Comparison of ENCODE assay signal across 19 cellular contexts in genomic region chr19:31276831-31277230, GRCh38.
DNase-seq lines count a peak whose midpoint lies in the region; ATAC-seq and TF ChIP-seq lines count a peak whose summit lies in the region.
"Had no signal": no experiment of that assay in that cellular context is flagged by ENCODE, and none has a peak within 500 bp of the region (broad histone marks: within the 10 kb centered on the region; RNA-seq: fewer than 3 reads in every experiment).

No MANE protein-coding gene starts in this region.

- peak overlapping the region; percentile 33 for H2AK9ac ChIP-seq in IMR-90 (replicated peaks; ENCODE audit: low read depth, low read length, poor library complexity)

- no peak overlapping the region for H3K56ac ChIP-seq in IMR-90 (ENCODE audit: extremely low read depth, insufficient read depth, low read length)

- in situ Hi-C loops in IMR-90 (cut with MboI; ENCODE audit: low sequenced_read_pairs), result no loop called here

- no peaks in the 10 kb centered on the region for H3K27me3 Mint-ChIP-seq in chondrocyte (ENCODE audit: low read depth)
- H3K27me3 Mint-ChIP-seq: CD4-positive, alpha-beta memory T cell had no signal

- intact Hi-C loops in IMR-90 (cut with micrococcal nuclease) (no loop called here), upper lobe of right lung (cut with DNase I) (no loop called here)

- no peak overlapping the region for H3K4me3 ChIP-seq in IMR-90 (ENCODE audit: insufficient read depth, low read depth, low read length)
- no peak overlapping the region for H3K4me3 ChIP-seq in neuronal stem cell (ENCODE audit: low read length in 2 of 2)
- H3K4me3 ChIP-seq in upper lobe of right lung, result no peak overlapping the region
- no peak overlapping the region for H3K4me3 ChIP-seq in H7 (ENCODE audit: insufficient read depth, low read depth, low read length)
- H3K4me3 ChIP-seq: A549, GM23338, HAP-1 had no signal

- no peak overlapping the region for H4K91ac ChIP-seq in IMR-90 (ENCODE audit: insufficient read depth, low read depth, low read length)
- H4K91ac ChIP-seq in neuronal stem cell (ENCODE audit: low read depth, low read length, poor library complexity), result no peak overlapping the region

- H3K4ac ChIP-seq in IMR-90 (ENCODE audit: low read depth, low read length) (no peak overlapping the region), neuronal stem cell (ENCODE audit: low read length) (no peak overlapping the region)

- H3K27ac Mint-ChIP-seq in chondrocyte (ENCODE audit: unreplicated experiment), result no peak overlapping the region
- H3K27ac Mint-ChIP-seq: CD4-positive, alpha-beta memory T cell; GM23338; HFFc6 had no signal

- no TSS peak for BruUV-seq in IMR-90 (replicated peaks; lab: Mats Ljungman, UMichigan)

- no peak overlapping the region for H2AFZ ChIP-seq in IMR-90 (replicated peaks; ENCODE audit: low read length, poor library complexity)
- H2AFZ ChIP-seq in neuronal stem cell (ENCODE audit: low read length), result no peak overlapping the region
- H2AFZ ChIP-seq: GM23338 had no signal

- H3K23ac ChIP-seq in IMR-90 (ENCODE audit: low read depth, low read length) (no peak overlapping the region), neuronal stem cell (ENCODE audit: low read depth, low read length, poor library complexity) (no peak overlapping the region)

- H3K9me1 ChIP-seq in IMR-90 (ENCODE audit: insufficient read depth, low read length), result peaks cover 21% of the 10 kb centered on the region

- TF ChIP-seq POLR2A in IMR-90 (IDR thresholded peaks at IDR 0.05; ENCODE audit: low read depth, low read length), result no peak

- H2BK12ac ChIP-seq in neuronal stem cell (ENCODE audit: low read length), result no peak overlapping the region

- ATAC-seq in IMR-90 (ENCODE audit: low read depth), result no peak
- no peak for ATAC-seq in upper lobe of right lung
- ATAC-seq: A549, GM23338 had no signal

- no peaks in the 10 kb centered on the region for H3K9me3 Mint-ChIP-seq in chondrocyte (ENCODE audit: low read depth)
- H3K9me3 Mint-ChIP-seq: CD4-positive, alpha-beta memory T cell; GM23338; HFFc6 had no signal

- dilution Hi-C loops in IMR-90 (cut with HindIII; ENCODE audit: low sequenced_read_pairs, unreplicated experiment), result no loop called here

- CTCF ChIA-PET in IMR-90 (lab: Yijun Ruan, JAX), result no interaction called here

- H3K27ac ChIP-seq in IMR-90 (ENCODE audit: insufficient read depth, low read length), result no peak overlapping the region
- no peak overlapping the region for H3K27ac ChIP-seq in neuronal stem cell (replicated peaks; ENCODE audit: low read length)
- H3K27ac ChIP-seq in upper lobe of right lung, result no peak overlapping the region
- H3K27ac ChIP-seq: A549 had no signal

- DNase-seq in IMR-90 (no peak), chondrocyte (ENCODE audit: low spot score) (peak; percentile 83), neuronal stem cell (ENCODE audit: low spot score) (no peak), upper lobe of right lung (peak; percentile 41), H7 (no peak), NCI-H526 (lab: John Stamatoyannopoulos, UW) (no peak), activated T-cell treated with anti-CD3 and anti-CD28 coated beads for 4 hours (no peak)
- DNase-seq: 8988T; C1 segment of cervical spinal cord; Calu3; CD4-positive, alpha-beta memory T cell; COR-L47; DMS53; DMS79 treated with DMSO at 0.1 percent for 48 hours; GF-D8; HFFc6 had no signal

- no peak overlapping the region for H2BK120ac ChIP-seq in IMR-90 (ENCODE audit: low read depth, low read length)
- H2BK120ac ChIP-seq in neuronal stem cell (ENCODE audit: low read depth, low read length), result no peak overlapping the region

- H3K36me3 ChIP-seq in IMR-90 (ENCODE audit: control insufficient read depth, insufficient read depth, low read length) (peaks cover 50% of the 10 kb centered on the region), neuronal stem cell (replicated peaks in 1 of 2; ENCODE audit: control insufficient read depth in 2 of 2, insufficient read depth in 2 of 2, low read length in 2 of 2) (no peaks in the 10 kb centered on the region), upper lobe of right lung (no peaks in the 10 kb centered on the region), H7 (replicated peaks; ENCODE audit: control insufficient read depth, insufficient read depth, low read length) (peaks cover 1% of the 10 kb centered on the region)
- H3K36me3 ChIP-seq: HAP-1 had no signal

- peaks cover 28% of the 10 kb centered on the region for H3K36me3 Mint-ChIP-seq in chondrocyte (ENCODE audit: low read depth)

- H3K9me3 ChIP-seq in IMR-90 (ENCODE audit: control insufficient read depth, insufficient read depth, low read length) (no peaks in the 10 kb centered on the region), neuronal stem cell (replicated peaks in 1 of 2; ENCODE audit: control insufficient read depth in 2 of 2, insufficient read depth in 1 of 2, low read depth in 1 of 2, low read length in 2 of 2) (no peaks in the 10 kb centered on the region), upper lobe of right lung (no peaks in the 10 kb centered on the region)
- H3K9me3 ChIP-seq: A549, HAP-1 had no signal

- H2BK15ac ChIP-seq in IMR-90 (ENCODE audit: low read depth, low read length) (no peak overlapping the region), neuronal stem cell (ENCODE audit: low read length) (no peak overlapping the region)

- H3K4me3 Mint-ChIP-seq in chondrocyte (ENCODE audit: unreplicated experiment), result no peak overlapping the region
- H3K4me3 Mint-ChIP-seq: CD4-positive, alpha-beta memory T cell; GM23338; HFFc6 had no signal

- no peak overlapping the region for H4K5ac ChIP-seq in IMR-90 (ENCODE audit: low read depth, low read length)

- no peak overlapping the region for H2BK20ac ChIP-seq in IMR-90 (ENCODE audit: low read depth, low read length)

- no peak overlapping the region for H4K8ac ChIP-seq in IMR-90 (ENCODE audit: low read depth in 2 of 2, low read length in 2 of 2)
- H4K8ac ChIP-seq in neuronal stem cell (ENCODE audit: low read depth, low read length), result no peak overlapping the region

- H3K14ac ChIP-seq in IMR-90 (replicated peaks; ENCODE audit: low read depth, low read length), result no peak overlapping the region
- no peak overlapping the region for H3K14ac ChIP-seq in neuronal stem cell (ENCODE audit: low read length)

- POLR2A ChIA-PET in IMR-90 (lab: Charles Lee; ENCODE audit: unreplicated experiment), result no interaction called here

- 96% methylated on average over 11 of the region's 16 CpGs; no CpG with 5 or more reads in 1 of the 2 experiments for WGBS in IMR-90 (ENCODE audit: extremely low coverage in 2 of 2, insufficient read length in 1 of 2), 2 experiments
- no CpG with 5 or more reads among the region's 16 CpGs for WGBS in neuronal stem cell (ENCODE audit: extremely low coverage in 2 of 2, insufficient read length in 2 of 2, insufficient replicate concordance in 1 of 2), 2 donors

- peaks cover 28% of the 10 kb centered on the region for H4K20me1 ChIP-seq in IMR-90 (ENCODE audit: insufficient read depth, low read length)

- no peak overlapping the region for H3K9ac ChIP-seq in IMR-90 (ENCODE audit: low read depth, low read length)
- H3K9ac ChIP-seq in neuronal stem cell (ENCODE audit: low read depth, low read length, poor library complexity), result no peak overlapping the region

- no peak for TF ChIP-seq RAD21 in IMR-90 (IDR thresholded peaks at IDR 0.05; ENCODE audit: low read length)

- no peak overlapping the region for H2AK5ac ChIP-seq in IMR-90 (ENCODE audit: low read depth, low read length)
- H2AK5ac ChIP-seq in neuronal stem cell (ENCODE audit: low read depth, low read length), result no peak overlapping the region

- H3K79me1 ChIP-seq in IMR-90 (ENCODE audit: low read depth in 1 of 2, low read length in 2 of 2) (peaks cover 59 to 74% of the 10 kb centered on the region in 2 experiments), neuronal stem cell (ENCODE audit: low read depth, low read length) (no peaks in the 10 kb centered on the region)

- H2BK5ac ChIP-seq in IMR-90 (ENCODE audit: low read depth, low read length, poor library complexity, severe bottlenecking) (no peak overlapping the region), neuronal stem cell (ENCODE audit: low read length) (no peak overlapping the region)

- H3K4me1 ChIP-seq in IMR-90 (ENCODE audit: control insufficient read depth, insufficient read depth, low read length), result peaks cover 2% of the 10 kb centered on the region; the same call in 1 of the 2 replicates
- H3K4me1 ChIP-seq in neuronal stem cell (ENCODE audit: control insufficient read depth in 2 of 2, insufficient read depth in 1 of 2, low read depth in 1 of 2, low read length in 2 of 2), result peaks cover 2% of the 10 kb centered on the region in 2 donors
- no peaks in the 10 kb centered on the region for H3K4me1 ChIP-seq in upper lobe of right lung
- H3K4me1 ChIP-seq: A549, HAP-1 had no signal

- no peak overlapping the region for H3K18ac ChIP-seq in IMR-90 (ENCODE audit: low read depth, low read length)
- peak overlapping the region; percentile 39 for H3K18ac ChIP-seq in neuronal stem cell (ENCODE audit: low read length)

- no peaks in the 10 kb centered on the region for H3K27me3 ChIP-seq in IMR-90 (ENCODE audit: control insufficient read depth, insufficient read depth, low read length)
- no peaks in the 10 kb centered on the region for H3K27me3 ChIP-seq in neuronal stem cell (ENCODE audit: control insufficient read depth in 3 of 3, insufficient read depth in 3 of 3, low read depth in 1 of 3, low read length in 3 of 3)
- H3K27me3 ChIP-seq in upper lobe of right lung, result no peaks in the 10 kb centered on the region
- no peaks in the 10 kb centered on the region for H3K27me3 ChIP-seq in H7 (ENCODE audit: control insufficient read depth, insufficient read depth, low read length)

- no peak for TF ChIP-seq CTCF in IMR-90 (conservative IDR thresholded peaks at IDR 0.05; ENCODE audit: low read depth, low read length)
- no peak for TF ChIP-seq CTCF in chondrocyte (IDR thresholded peaks at IDR 0.05)
- no peak for TF ChIP-seq CTCF in upper lobe of right lung (IDR thresholded peaks at IDR 0.05)

- peaks cover 9% of the 10 kb centered on the region for H3K4me1 Mint-ChIP-seq in chondrocyte (ENCODE audit: low read depth)

- H3K4me2 ChIP-seq in IMR-90 (ENCODE audit: low read depth, low read length), result no peak overlapping the region
- H3K4me2 ChIP-seq in neuronal stem cell (ENCODE audit: insufficient read depth, low read length, poor library complexity, severe bottlenecking), result no peak overlapping the region
- H3K4me2 ChIP-seq: A549, GM23338 had no signal

TF ChIP-seq in IMR-90, 13 proteins besides CTCF, POLR2A, EP300 and RAD21 (continues in another document):
- TF ChIP-seq BHLHE40 (IDR thresholded peaks at IDR 0.05; ENCODE audit: low read depth, low read length) (no peak), MAFK (IDR thresholded peaks at IDR 0.05; ENCODE audit: low read depth, low read length) (no peak), SMC3 (IDR thresholded peaks at IDR 0.05; ENCODE audit: low read depth, low read length) (no peak), RFX5 (IDR thresholded peaks at IDR 0.05; ENCODE audit: low read depth, low read length) (no peak), CEBPB (IDR thresholded peaks at IDR 0.05; ENCODE audit: low read depth, low read length) (no peak), FOS (IDR thresholded peaks at IDR 0.05; ENCODE audit: low read depth, low read length) (no peak), RCOR1 (IDR thresholded peaks at IDR 0.05; ENCODE audit: insufficient replicate concordance, low read length) (no peak), MXI1 (IDR thresholded peaks at IDR 0.05; ENCODE audit: borderline replicate concordance, low read depth, low read length) (no peak), NFE2L2 (IDR thresholded peaks at IDR 0.05; ENCODE audit: low read depth, low read length) (no peak)

Comparison
In these comparisons a context has a peak if more than half of its experiments do, and no peak if none do; other contexts are left out.
1. DNase-seq: peak in chondrocyte (single experiment) and upper lobe of right lung (single experiment); none in IMR-90 (single experiment), neuronal stem cell (single experiment), H7 (single experiment), NCI-H526 (0 of 2) and activated T-cell treated with anti-CD3 and anti-CD28 coated beads for 4 hours (single experiment).